Comparison of ENCODE assay signal across 21 cellular contexts in the genomic region with DNA sequence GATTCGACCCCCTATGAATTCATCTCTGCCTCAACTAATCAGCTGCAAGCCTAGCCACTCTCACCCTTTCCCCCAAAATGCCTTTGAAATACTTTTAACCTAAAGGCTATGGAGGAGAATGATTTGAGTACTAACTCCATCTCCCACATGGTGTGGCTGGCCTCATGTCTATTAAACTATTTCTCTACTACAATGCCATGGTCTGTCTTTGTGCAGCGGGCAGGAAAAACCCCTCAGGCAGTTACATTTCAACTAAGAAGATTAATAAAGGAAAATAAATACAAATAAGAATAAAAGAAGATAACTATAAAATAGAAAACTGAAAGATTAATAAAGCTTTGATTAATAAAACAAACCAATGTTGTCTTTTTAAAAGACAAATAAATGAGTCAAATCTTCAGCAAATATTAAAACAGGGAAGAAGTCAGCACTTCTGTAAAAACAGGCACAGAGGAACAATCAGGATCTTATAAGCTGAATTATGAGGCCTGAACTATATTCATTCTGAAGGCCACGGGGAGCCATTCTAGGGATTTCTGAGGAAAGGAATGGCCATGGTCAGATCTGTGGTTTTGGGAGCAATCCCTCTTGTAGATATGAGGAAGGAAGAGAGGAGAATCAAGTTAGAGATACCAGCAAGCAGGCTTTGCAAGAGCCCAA.
"Had no signal": no experiment of that assay in that cellular context is flagged by ENCODE, and none has a peak within 500 bp of the region (broad histone marks: within the 10 kb centered on the region; RNA-seq: fewer than 3 reads in every experiment).

No MANE protein-coding gene starts in this region.

- H3K4me3 Mint-ChIP-seq: natural killer cell; stimulated activated memory B cell treated with anti-CD40 and anti-IgM and Interleukin-4, amounts not matched to agents 10 μg/mL and 1 μg/mL and 100 μg/mL, for 72 hours; stimulated activated naive CD8-positive, alpha-beta T cell treated with anti-CD3 and anti-CD28 coated beads, Interleukin-15, Interleukin-2, amounts not matched to agents 100 ng/mL and 50 ng/mL, for 24 hours had no signal

- H3K36me3 ChIP-seq: gastrocnemius medialis, prostate gland, right lobe of liver, upper lobe of right lung, vagina had no signal

- H3K27me3 ChIP-seq: gastrocnemius medialis, heart right ventricle, right lobe of liver, spleen, testis, tibial nerve, upper lobe of right lung, vagina had no signal

- H3K27me3 Mint-ChIP-seq: stimulated activated memory B cell treated with anti-CD40 and anti-IgM and Interleukin-4, amounts not matched to agents 10 μg/mL and 1 μg/mL and 100 μg/mL, for 72 hours; stimulated activated naive CD8-positive, alpha-beta T cell treated with anti-CD3 and anti-CD28 coated beads, Interleukin-15, Interleukin-2, amounts not matched to agents 100 ng/mL and 50 ng/mL, for 24 hours had no signal

- H3K4me1 Mint-ChIP-seq: natural killer cell; stimulated activated memory B cell treated with anti-CD40 and anti-IgM and Interleukin-4, amounts not matched to agents 10 μg/mL and 1 μg/mL and 100 μg/mL, for 72 hours had no signal

- H2AFZ ChIP-seq: parathyroid adenoma had no signal

- H3K27ac ChIP-seq: coronary artery, gastrocnemius medialis, heart right ventricle, parathyroid adenoma, right lobe of liver, spleen, testis, tibial nerve, upper lobe of right lung, vagina had no signal

- ATAC-seq: gastrocnemius medialis; left lobe of liver; mucosa of descending colon; natural killer cell; right lobe of liver; stimulated activated memory B cell treated with anti-CD40 and anti-IgM and Interleukin-4, amounts not matched to agents 10 μg/mL and 1 μg/mL and 100 μg/mL, for 72 hours; upper lobe of right lung had no signal

- H3K9me3 Mint-ChIP-seq: natural killer cell had no signal

- H3K9me3 ChIP-seq: gastrocnemius medialis, heart right ventricle, mucosa of descending colon, prostate gland, right lobe of liver, testis, tibial nerve, upper lobe of right lung, vagina had no signal

- H3K4me3 ChIP-seq: coronary artery, gastrocnemius medialis, heart right ventricle, mucosa of descending colon, prostate gland, right lobe of liver, spleen, tibial nerve, upper lobe of right lung, vagina had no signal

- DNase-seq: effector CD4-positive, alpha-beta T cell; gastrocnemius medialis; heart right ventricle; hypothalamus; mucosa of descending colon; natural killer cell; right lobe of liver; spleen; stimulated activated CD4-positive, alpha-beta T cell treated with anti-CD3 and anti-CD28 coated beads, Interleukin-15, amount 100 ng/mL, for 24 hours; stimulated activated CD4-positive, alpha-beta T cell treated with anti-CD3 and anti-CD28 coated beads, Interleukin-1b, Interleukin-23, amount 100 ng/mL, for 48 hours; stimulated activated CD4-positive, alpha-beta T cell treated with anti-CD3 and anti-CD28 coated beads, Interleukin-4, amount 100 ng/mL, for 24 hours; testis; upper lobe of right lung had no signal

- H3K4me1 ChIP-seq: parathyroid adenoma, prostate gland, right lobe of liver, spleen, testis, tibial nerve, upper lobe of right lung, vagina had no signal

- H3K27ac Mint-ChIP-seq: natural killer cell; stimulated activated memory B cell treated with anti-CD40 and anti-IgM and Interleukin-4, amounts not matched to agents 10 μg/mL and 1 μg/mL and 100 μg/mL, for 72 hours; stimulated activated naive CD8-positive, alpha-beta T cell treated with anti-CD3 and anti-CD28 coated beads, Interleukin-15, Interleukin-2, amounts not matched to agents 100 ng/mL and 50 ng/mL, for 24 hours had no signal

- H3K79me2 ChIP-seq: parathyroid adenoma had no signal
